In the genomic region with DNA sequence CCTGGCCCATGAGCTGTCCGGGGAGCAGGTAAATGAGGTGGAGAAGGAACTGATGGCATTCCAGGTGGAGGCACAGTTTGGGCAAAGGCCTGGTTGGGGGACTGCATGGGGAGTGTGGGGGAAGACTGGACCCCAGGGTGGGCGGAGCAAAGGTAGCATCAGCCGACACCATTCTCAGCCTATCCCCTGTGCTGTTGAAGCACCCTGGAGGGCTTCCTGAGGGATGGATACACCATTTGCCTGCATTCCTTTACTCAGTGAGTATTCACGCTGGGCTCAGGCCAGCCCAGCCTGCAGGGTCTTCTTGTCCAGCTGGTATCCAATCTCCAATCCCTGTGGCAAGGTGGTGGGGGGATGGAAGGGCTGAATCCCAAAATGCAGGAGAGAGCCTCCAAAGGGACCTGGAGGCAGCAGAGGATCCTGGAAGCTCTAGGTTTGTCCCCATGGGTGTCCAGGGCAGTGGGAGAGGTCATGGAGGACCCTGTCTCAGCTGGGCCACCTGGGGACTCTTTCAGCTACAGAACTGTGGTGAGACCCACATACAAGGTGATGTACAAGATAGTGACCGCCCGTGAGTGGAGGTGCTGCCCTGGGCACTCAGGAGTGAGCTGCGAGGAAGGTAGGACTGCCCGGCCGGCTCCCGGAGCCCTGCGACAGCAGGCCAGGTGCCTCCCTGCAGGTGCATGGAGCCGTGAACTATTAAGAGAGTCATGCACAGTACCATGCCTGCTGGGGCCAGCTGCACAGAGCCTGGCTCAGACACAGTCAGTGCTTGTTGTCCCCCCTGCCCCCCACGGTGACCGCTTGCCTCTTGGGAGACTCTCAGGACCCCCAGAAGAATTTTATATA, we compare ENCODE assay signal across 1 cellular context.
TF ChIP-seq lines count a peak whose summit lies in the region.

No MANE protein-coding gene starts in this region.

TF ChIP-seq in WTC11, 78 proteins besides CTCF, POLR2A, EP300 and RAD21 (continued from another document):
- TF ChIP-seq, protein P1, sequence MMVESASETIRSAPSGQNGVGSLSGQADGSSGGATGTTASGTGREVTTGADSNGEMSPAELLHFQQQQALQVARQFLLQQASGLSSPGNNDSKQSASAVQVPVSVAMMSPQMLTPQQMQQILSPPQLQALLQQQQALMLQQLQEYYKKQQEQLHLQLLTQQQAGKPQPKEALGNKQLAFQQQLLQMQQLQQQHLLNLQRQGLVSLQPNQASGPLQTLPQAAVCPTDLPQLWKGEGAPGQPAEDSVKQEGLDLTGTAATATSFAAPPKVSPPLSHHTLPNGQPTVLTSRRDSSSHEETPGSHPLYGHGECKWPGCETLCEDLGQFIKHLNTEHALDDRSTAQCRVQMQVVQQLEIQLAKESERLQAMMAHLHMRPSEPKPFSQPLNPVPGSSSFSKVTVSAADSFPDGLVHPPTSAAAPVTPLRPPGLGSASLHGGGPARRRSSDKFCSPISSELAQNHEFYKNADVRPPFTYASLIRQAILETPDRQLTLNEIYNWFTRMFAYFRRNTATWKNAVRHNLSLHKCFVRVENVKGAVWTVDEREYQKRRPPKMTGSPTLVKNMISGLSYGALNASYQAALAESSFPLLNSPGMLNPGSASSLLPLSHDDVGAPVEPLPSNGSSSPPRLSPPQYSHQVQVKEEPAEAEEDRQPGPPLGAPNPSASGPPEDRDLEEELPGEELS (CRISPR knock-in tag; IDR thresholded peaks at IDR 0.05): no peak
- TF ChIP-seq SMAD3 (CRISPR knock-in tag; IDR thresholded peaks at IDR 0.05; ENCODE audit: borderline replicate concordance): no peak
- TF ChIP-seq, protein P2, sequence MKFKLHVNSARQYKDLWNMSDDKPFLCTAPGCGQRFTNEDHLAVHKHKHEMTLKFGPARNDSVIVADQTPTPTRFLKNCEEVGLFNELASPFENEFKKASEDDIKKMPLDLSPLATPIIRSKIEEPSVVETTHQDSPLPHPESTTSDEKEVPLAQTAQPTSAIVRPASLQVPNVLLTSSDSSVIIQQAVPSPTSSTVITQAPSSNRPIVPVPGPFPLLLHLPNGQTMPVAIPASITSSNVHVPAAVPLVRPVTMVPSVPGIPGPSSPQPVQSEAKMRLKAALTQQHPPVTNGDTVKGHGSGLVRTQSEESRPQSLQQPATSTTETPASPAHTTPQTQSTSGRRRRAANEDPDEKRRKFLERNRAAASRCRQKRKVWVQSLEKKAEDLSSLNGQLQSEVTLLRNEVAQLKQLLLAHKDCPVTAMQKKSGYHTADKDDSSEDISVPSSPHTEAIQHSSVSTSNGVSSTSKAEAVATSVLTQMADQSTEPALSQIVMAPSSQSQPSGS (CRISPR knock-in tag; IDR thresholded peaks at IDR 0.05; ENCODE audit: borderline replicate concordance, low read depth): no peak
